In the genomic region with DNA sequence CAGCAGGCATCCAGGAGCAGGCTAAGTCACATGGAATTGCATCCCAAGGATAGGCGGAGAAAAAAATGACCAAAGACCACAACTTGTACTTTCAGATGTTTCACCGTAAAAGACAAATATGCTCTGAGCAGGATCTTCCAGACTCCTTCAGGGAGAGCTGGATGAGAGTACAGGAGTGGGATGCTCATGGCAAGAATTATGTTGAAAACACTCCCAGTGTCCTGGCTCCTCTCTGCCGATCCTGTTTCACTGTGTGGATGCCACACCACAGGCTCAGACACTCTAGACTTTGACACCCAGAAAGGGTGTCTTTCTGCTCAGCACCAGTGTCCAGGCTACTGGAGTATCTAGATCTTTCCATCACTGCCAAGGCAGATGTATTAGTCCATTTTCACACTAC, we compare ENCODE assay signal across 16 cellular contexts. TPM values are rescaled to one million over a fixed set of nuclear protein-coding genes. Genes with fewer than 3 reads are reported as not detected.
A peak's percentile ranks its signal among the peaks of the same experiment; 100 is the strongest.
DNase-seq lines count a peak whose midpoint lies in the region; TF ChIP-seq lines count a peak whose summit lies in the region.
"Had no signal": no experiment of that assay in that cellular context is flagged by ENCODE, and none has a peak within 500 bp of the region (broad histone marks: within the 10 kb centered on the region; RNA-seq: fewer than 3 reads in every experiment).

No MANE protein-coding gene starts in this region.

- DNase-seq in LHCN-M2 (ENCODE audit: low read depth), result peak; percentile 9
- DNase-seq in esophagus muscularis mucosa (ENCODE audit: extremely low spot score), result no peak
- no peak for DNase-seq in osteocyte (ENCODE audit: extremely low spot score, unreplicated experiment)
- no peak for DNase-seq in tibial artery
- DNase-seq in stimulated activated CD4-positive, alpha-beta T cell treated with anti-CD3 and anti-CD28 coated beads, Interleukin-2, amount 100 ng/mL, for 24 hours, result no peak
- DNase-seq in NCI-H2081 treated with DMSO at 0.1 percent for 48 hours (lab: John Stamatoyannopoulos, UW), result no peak
- no peak for DNase-seq in Caco-2
- DNase-seq: CD8-positive, alpha-beta memory T cell; NCI-H1105; NCI-H2081; NCI-H510A treated with DMSO at 0.1 percent for 48 hours; NCI-H774; OCI-M1; SHP77 had no signal

- H3K9me3 Mint-ChIP-seq in osteocyte (ENCODE audit: unreplicated experiment) (peaks cover 5% of the 10 kb centered on the region), Caco-2 (ENCODE audit: unreplicated experiment) (no peaks in the 10 kb centered on the region)

- CTCF ChIA-PET in Caco-2 (lab: Charles Lee), result no interaction called here

- no peak overlapping the region for H3K4me3 ChIP-seq in esophagus muscularis mucosa
- H3K4me3 ChIP-seq in tibial artery, result no peak overlapping the region
- H3K4me3 ChIP-seq in Caco-2 (ENCODE audit: low read depth, low read length), result no peak overlapping the region
- H3K4me3 ChIP-seq: BLaER1 treated with 17β-estradiol and CSF1 and Interleukin-3, amounts not matched to agents 10 nM and 100 nM; K562 had no signal

- H3K4me3 Mint-ChIP-seq in osteocyte (ENCODE audit: unreplicated experiment) (no peak overlapping the region), Caco-2 (ENCODE audit: unreplicated experiment) (no peak overlapping the region)
- H3K4me3 Mint-ChIP-seq: CD8-positive, alpha-beta memory T cell had no signal

- no peaks in the 10 kb centered on the region for H3K36me3 ChIP-seq in esophagus muscularis mucosa
- no peaks in the 10 kb centered on the region for H3K36me3 ChIP-seq in tibial artery
- H3K36me3 ChIP-seq in Caco-2 (ENCODE audit: control insufficient read depth, insufficient read depth, low read length), result no peaks in the 10 kb centered on the region
- H3K36me3 ChIP-seq: BLaER1 treated with 17β-estradiol and CSF1 and Interleukin-3, amounts not matched to agents 10 nM and 100 nM had no signal

- TF ChIP-seq EP300 in esophagus muscularis mucosa (IDR thresholded peaks at IDR 0.05), result no peak

- WGBS in esophagus muscularis mucosa, result 78% methylated on average over 3 of the region's 3 CpGs

- TF ChIP-seq CTCF in esophagus muscularis mucosa (IDR thresholded peaks at IDR 0.05), result no peak
- TF ChIP-seq CTCF in osteocyte (IDR thresholded peaks at IDR 0.05), result no peak
- no peak for TF ChIP-seq CTCF in tibial artery (IDR thresholded peaks at IDR 0.05)
- TF ChIP-seq CTCF in Caco-2 (IDR thresholded peaks at IDR 0.05; ENCODE audit: insufficient read depth in 1 of 2, low read depth in 1 of 2, low read length in 1 of 2, severe bottlenecking in 1 of 2, unreplicated experiment in 1 of 2), result no peak

- H3K4me1 Mint-ChIP-seq in osteocyte (ENCODE audit: unreplicated experiment) (peaks cover 36% of the 10 kb centered on the region), Caco-2 (ENCODE audit: low read depth, unreplicated experiment) (no peaks in the 10 kb centered on the region)
- H3K4me1 Mint-ChIP-seq: CD8-positive, alpha-beta memory T cell had no signal

- no peak for TF ChIP-seq POLR2A in esophagus muscularis mucosa (IDR thresholded peaks at IDR 0.05; ENCODE audit: low read depth)

- H3K27ac Mint-ChIP-seq in osteocyte (ENCODE audit: unreplicated experiment), result peak overlapping the region; percentile 55
- H3K27ac Mint-ChIP-seq in Caco-2 (ENCODE audit: unreplicated experiment), result no peak overlapping the region
- H3K27ac Mint-ChIP-seq: CD8-positive, alpha-beta memory T cell had no signal

- intact Hi-C loops in esophagus muscularis mucosa (cut with DNase I), result no loop called here
- intact Hi-C loops in tibial artery (cut with DNase I; ENCODE audit: low total_unique reads), result no loop called here
- intact Hi-C loops in Caco-2 (cut with micrococcal nuclease; ENCODE audit: unreplicated experiment), result no loop called here

- peaks cover 8 to 69% (median 62%) of the 10 kb centered on the region in 4 donors for H3K4me1 ChIP-seq in esophagus muscularis mucosa
- peaks cover 0 to 68% (median 16%) of the 10 kb centered on the region in 4 donors for H3K4me1 ChIP-seq in tibial artery
- no peaks in the 10 kb centered on the region for H3K4me1 ChIP-seq in Caco-2
- H3K4me1 ChIP-seq: BLaER1 treated with 17β-estradiol and CSF1 and Interleukin-3, amounts not matched to agents 10 nM and 100 nM had no signal

- BruUV-seq in Caco-2 (replicated peaks; lab: Mats Ljungman, UMichigan), result no TSS peak

- POLR2A ChIA-PET in Caco-2 (lab: Charles Lee), result no interaction called here

- H3K27ac ChIP-seq in esophagus muscularis mucosa (replicated peaks in 1 of 4), result peak overlapping the region; percentile 73 to 84 (median 78)
- peak overlapping the region; percentile 72 to 81 for H3K27ac ChIP-seq in tibial artery
- H3K27ac ChIP-seq: BLaER1 treated with 17β-estradiol and CSF1 and Interleukin-3, amounts not matched to agents 10 nM and 100 nM had no signal

- peaks cover 6% of the 10 kb centered on the region for H3K36me3 Mint-ChIP-seq in osteocyte (ENCODE audit: unreplicated experiment)
- H3K36me3 Mint-ChIP-seq in Caco-2 (ENCODE audit: insufficient read depth, unreplicated experiment), result no peaks in the 10 kb centered on the region
- H3K36me3 Mint-ChIP-seq: CD8-positive, alpha-beta memory T cell had no signal

- no peaks in the 10 kb centered on the region for H3K27me3 Mint-ChIP-seq in osteocyte (ENCODE audit: unreplicated experiment)
- H3K27me3 Mint-ChIP-seq in Caco-2 (ENCODE audit: insufficient read depth, unreplicated experiment), result peaks cover 3% of the 10 kb centered on the region

- peaks cover 0 to 5% (median 2%) of the 10 kb centered on the region in 4 donors for H3K9me3 ChIP-seq in esophagus muscularis mucosa
- no peaks in the 10 kb centered on the region for H3K9me3 ChIP-seq in tibial artery
- H3K9me3 ChIP-seq in Caco-2, result no peaks in the 10 kb centered on the region
- H3K9me3 ChIP-seq: BLaER1 treated with 17β-estradiol and CSF1 and Interleukin-3, amounts not matched to agents 10 nM and 100 nM had no signal

- H3K27me3 ChIP-seq in esophagus muscularis mucosa (no peaks in the 10 kb centered on the region), tibial artery (no peaks in the 10 kb centered on the region), Caco-2 (replicated peaks; ENCODE audit: control insufficient read depth, insufficient read depth, low read length) (no peaks in the 10 kb centered on the region)
- H3K27me3 ChIP-seq: BLaER1 treated with 17β-estradiol and CSF1 and Interleukin-3, amounts not matched to agents 10 nM and 100 nM had no signal

RNA-seq across cellular contexts. Expression of a gene that starts 11.7 kb away (rescaled TPM):
- total RNA-seq in LHCN-M2 (2014; rRNA removed) (20.5 and 31.9 TPM in 2 replicates), esophagus muscularis mucosa (10 to 100 TPM; 25.7 to 67.3 (median 61.5) TPM), osteocyte (157 and 175 TPM in 2 replicates), Caco-2 (2022) (not detected in 2 replicates)
- 68.7 TPM for polyA plus RNA-seq in LHCN-M2 (2012)
- total RNA-seq: CD8-positive, alpha-beta memory T cell had no signal
- polyA plus RNA-seq: CD8-positive, alpha-beta memory T cell had no signal

Comparison
In these comparisons a context has a peak if more than half of its experiments do, and no peak if none do; other contexts are left out.
1. RNA of a gene that starts 11.7 kb away (total RNA-seq): 157 to 175 TPM in osteocyte, 25.7 to 67.3 TPM in esophagus muscularis mucosa and 20.5 to 31.9 TPM in LHCN-M2; not detected in Caco-2; every median in the first group is over 10 times any median in the second.